In genomic region chr10:32333849-32334248, GRCh38 we compare ENCODE assay signal across 17 cellular contexts. TPM values are rescaled to one million over a fixed set of nuclear protein-coding genes. Genes with fewer than 3 reads are reported as not detected.
DNase-seq lines count a peak whose midpoint lies in the region; ATAC-seq and TF ChIP-seq lines count a peak whose summit lies in the region.
"Had no signal": no experiment of that assay in that cellular context is flagged by ENCODE, and none has a peak within 500 bp of the region (broad histone marks: within the 10 kb centered on the region; RNA-seq: fewer than 3 reads in every experiment).

No MANE protein-coding gene starts in this region.

- H3K4me3 Mint-ChIP-seq in activated T-cell treated with anti-CD3 and anti-CD28 coated beads, Interleukin-2, amount 50 U/mL, for 4 hours, result peak overlapping the region; percentile 76
- H3K4me3 Mint-ChIP-seq in chondrocyte (ENCODE audit: unreplicated experiment), result no peak overlapping the region
- peak overlapping the region; percentile 60 for H3K4me3 Mint-ChIP-seq in stimulated activated effector memory CD8-positive, alpha-beta T cell treated with anti-CD3 and anti-CD28 coated beads, Interleukin-12 subunit alpha, Interleukin-12 subunit beta, amount 100 ng/mL, for 72 hours
- H3K4me3 Mint-ChIP-seq in Calu3 (ENCODE audit: low read depth, unreplicated experiment), result no peak overlapping the region

- BruUV-seq in Calu3 (replicated peaks; lab: Mats Ljungman, UMichigan), result no TSS peak

- no peaks in the 10 kb centered on the region for H3K27me3 Mint-ChIP-seq in activated T-cell treated with anti-CD3 and anti-CD28 coated beads, Interleukin-2, amount 50 U/mL, for 4 hours (ENCODE audit: low read depth)
- H3K27me3 Mint-ChIP-seq in chondrocyte (ENCODE audit: low read depth) (no peaks in the 10 kb centered on the region), Calu3 (ENCODE audit: unreplicated experiment) (no peaks in the 10 kb centered on the region)

- no peak for DNase-seq in activated T-cell treated with anti-CD3 and anti-CD28 coated beads, Interleukin-2, amount 50 U/mL, for 4 hours
- DNase-seq in activated T-cell treated with anti-CD3 and anti-CD28 coated beads, Interleukin-2, amount 50 U/mL, for 48 hours, result no peak
- DNase-seq in SK-N-MC (ENCODE audit: low read depth, low spot score), result no peak
- no peak for DNase-seq in chondrocyte (ENCODE audit: low spot score)
- DNase-seq in stimulated activated effector memory CD8-positive, alpha-beta T cell treated with anti-CD3 and anti-CD28 coated beads, Interleukin-12 subunit alpha, Interleukin-12 subunit beta, amount 100 ng/mL, for 72 hours (ENCODE audit: low spot score in 2 of 2), result no peak
- DNase-seq in Calu3, result no peak
- no peak for DNase-seq in GM19238 (ENCODE audit: insufficient read length, low spot score)
- DNase-seq in islet precursor cell, result no peak
- DNase-seq: anterior cingulate cortex, dermis blood vessel endothelial cell, DMS79 treated with DMSO at 0.1 percent for 48 hours, NCI-H1694, NCI-H524, nucleus accumbens, testis had no signal

- H3K27ac Mint-ChIP-seq in chondrocyte (ENCODE audit: unreplicated experiment) (peak overlapping the region; percentile 60), Calu3 (ENCODE audit: unreplicated experiment) (no peak overlapping the region)
- H3K27ac Mint-ChIP-seq in stimulated activated effector memory CD8-positive, alpha-beta T cell treated with anti-CD3 and anti-CD28 coated beads, Interleukin-12 subunit alpha, Interleukin-12 subunit beta, amount 100 ng/mL, for 72 hours, result peak overlapping the region; percentile 53

- no peak overlapping the region for H3K4me3 ChIP-seq in SK-N-MC
- H3K4me3 ChIP-seq: skin epidermis, testis had no signal

- no peaks in the 10 kb centered on the region for H3K9me3 ChIP-seq in SK-N-MC (ENCODE audit: low read depth, low read length)
- H3K9me3 ChIP-seq: testis had no signal

- peaks cover 3% of the 10 kb centered on the region; the same call in 1 of the 2 replicates for H3K36me3 ChIP-seq in SK-N-MC (ENCODE audit: insufficient read depth, low read length)

- H3K36me3 Mint-ChIP-seq in activated T-cell treated with anti-CD3 and anti-CD28 coated beads, Interleukin-2, amount 50 U/mL, for 4 hours (ENCODE audit: insufficient read depth), result peaks cover 32% of the 10 kb centered on the region
- H3K36me3 Mint-ChIP-seq in chondrocyte (ENCODE audit: low read depth), result peaks cover 1% of the 10 kb centered on the region
- peaks cover 78% of the 10 kb centered on the region for H3K36me3 Mint-ChIP-seq in stimulated activated effector memory CD8-positive, alpha-beta T cell treated with anti-CD3 and anti-CD28 coated beads, Interleukin-12 subunit alpha, Interleukin-12 subunit beta, amount 100 ng/mL, for 72 hours
- H3K36me3 Mint-ChIP-seq in Calu3 (ENCODE audit: insufficient read depth, unreplicated experiment), result peaks cover 13% of the 10 kb centered on the region

- no peak overlapping the region for H3K9ac ChIP-seq in SK-N-MC (ENCODE audit: insufficient read length)

- CTCF ChIA-PET in Calu3 (lab: Charles Lee), result interaction anchor here (0.5 kb wide), 1 partner anchor 228 kb away, joined by 4 read pairs; no protein-coding TSS in a partner anchor

- intact Hi-C loops in Calu3 (cut with micrococcal nuclease; ENCODE audit: unreplicated experiment), result loop anchor here (5.0 kb wide), 1 partner anchor 37 kb away; no protein-coding TSS in a partner anchor

- ATAC-seq in activated T-cell treated with anti-CD3 and anti-CD28 coated beads, Interleukin-2, amount 50 U/mL, for 4 hours, result no peak
- ATAC-seq in stimulated activated effector memory CD8-positive, alpha-beta T cell treated with anti-CD3 and anti-CD28 coated beads, Interleukin-12 subunit alpha, Interleukin-12 subunit beta, amount 100 ng/mL, for 72 hours, result no peak
- ATAC-seq: Panc1 had no signal

- peak overlapping the region; percentile 36; the same call in 1 of the 2 replicates for H3K27ac ChIP-seq in SK-N-MC

- TF ChIP-seq CTCF in chondrocyte (IDR thresholded peaks at IDR 0.05), result no peak
- no peak for TF ChIP-seq CTCF in Calu3 (IDR thresholded peaks at IDR 0.05; ENCODE audit: unreplicated experiment)

- H3K9me3 Mint-ChIP-seq in activated T-cell treated with anti-CD3 and anti-CD28 coated beads, Interleukin-2, amount 50 U/mL, for 4 hours, result no peaks in the 10 kb centered on the region
- H3K9me3 Mint-ChIP-seq in chondrocyte (ENCODE audit: low read depth), result no peaks in the 10 kb centered on the region
- H3K9me3 Mint-ChIP-seq in stimulated activated effector memory CD8-positive, alpha-beta T cell treated with anti-CD3 and anti-CD28 coated beads, Interleukin-12 subunit alpha, Interleukin-12 subunit beta, amount 100 ng/mL, for 72 hours, result peaks cover 6% of the 10 kb centered on the region
- H3K9me3 Mint-ChIP-seq in Calu3 (ENCODE audit: low read depth, unreplicated experiment), result peaks cover 2% of the 10 kb centered on the region

- peaks cover 97% of the 10 kb centered on the region for H3K4me1 Mint-ChIP-seq in activated T-cell treated with anti-CD3 and anti-CD28 coated beads, Interleukin-2, amount 50 U/mL, for 4 hours (ENCODE audit: low read depth)
- H3K4me1 Mint-ChIP-seq in chondrocyte (ENCODE audit: low read depth) (peaks cover 73% of the 10 kb centered on the region), Calu3 (ENCODE audit: low read depth, unreplicated experiment) (peaks cover 74% of the 10 kb centered on the region)
- H3K4me1 Mint-ChIP-seq in stimulated activated effector memory CD8-positive, alpha-beta T cell treated with anti-CD3 and anti-CD28 coated beads, Interleukin-12 subunit alpha, Interleukin-12 subunit beta, amount 100 ng/mL, for 72 hours, result peaks cover 69% of the 10 kb centered on the region

RNA-seq across cellular contexts. Expression of gene EPC1, which starts 13.1 kb away (rescaled TPM):
- 10 to 100 TPM; 44.9 to 53.5 (median 46.0) TPM for total RNA-seq in activated T-cell treated with anti-CD3 and anti-CD28 coated beads, Interleukin-2, amount 50 U/mL, for 4 hours
- 22.0 to 31.9 TPM (median 26.8 TPM) in 3 replicates for total RNA-seq in chondrocyte
- 27.2 and 30.0 TPM in 2 replicates for total RNA-seq in Calu3 (2022)

Comparison
In these comparisons a context has a peak if more than half of its experiments do, and no peak if none do; other contexts are left out.
1. H3K4me3 Mint-ChIP-seq: peak in activated T-cell treated with anti-CD3 and anti-CD28 coated beads, Interleukin-2, amount 50 U/mL, for 4 hours (single experiment) and stimulated activated effector memory CD8-positive, alpha-beta T cell treated with anti-CD3 and anti-CD28 coated beads, Interleukin-12 subunit alpha, Interleukin-12 subunit beta, amount 100 ng/mL, for 72 hours (single experiment); none in chondrocyte (single experiment) and Calu3 (single experiment).